Comparison of ENCODE assay signal across 10 cellular contexts in the genomic region with DNA sequence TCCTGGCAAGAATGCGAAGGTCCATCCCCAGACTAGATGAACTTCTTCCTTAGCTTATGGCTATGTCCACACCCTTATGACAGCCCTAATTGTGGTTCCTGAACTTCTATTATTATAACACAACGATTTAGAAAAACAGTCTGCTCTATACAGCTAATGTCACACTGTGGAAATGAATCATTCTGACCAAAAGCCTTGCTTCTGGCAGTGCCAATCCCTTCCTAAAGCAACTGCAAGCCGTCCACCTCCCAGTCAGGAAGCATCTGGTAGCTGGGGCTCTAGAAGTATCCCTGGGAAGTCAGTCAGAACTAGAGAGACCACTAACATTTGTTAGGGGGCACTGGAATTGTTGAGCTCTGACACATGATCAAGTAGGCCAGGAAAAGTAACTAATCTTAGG. TPM values are rescaled to one million over a fixed set of nuclear protein-coding genes. Genes with fewer than 3 reads are reported as not detected.
DNase-seq lines count a peak whose midpoint lies in the region; FAIRE-seq and TF ChIP-seq lines count a peak whose summit lies in the region.
"Had no signal": no experiment of that assay in that cellular context is flagged by ENCODE, and none has a peak within 500 bp of the region (broad histone marks: within the 10 kb centered on the region; RNA-seq: fewer than 3 reads in every experiment).

No MANE protein-coding gene starts in this region.

- H3K4me3 ChIP-seq in stomach: no peak overlapping the region

- intact Hi-C loops in stomach (cut with DNase I; ENCODE audit: low total_unique reads): no loop called here

- no peak for TF ChIP-seq EP300 in stomach (IDR thresholded peaks at IDR 0.05)

- no peaks in the 10 kb centered on the region for H3K36me3 ChIP-seq in stomach

- FAIRE-seq in frontal cortex (lab: Jason Lieb, UNC): no peak

- H3K9me3 Mint-ChIP-seq in activated naive CD4-positive, alpha-beta T cell treated with anti-CD3 and anti-CD28 coated beads, Interleukin-2, amount 50 U/mL, for 24 hours: no peaks in the 10 kb centered on the region

- WGBS in stomach, 5 donors: 64 to 71% (median 70%) methylated on average over 3 of the region's 3 CpGs

- TF ChIP-seq POLR2A in stomach (IDR thresholded peaks at IDR 0.05): no peak

- no peak overlapping the region for H3K4me3 Mint-ChIP-seq in activated naive CD4-positive, alpha-beta T cell treated with anti-CD3 and anti-CD28 coated beads, Interleukin-2, amount 50 U/mL, for 24 hours

- no peaks in the 10 kb centered on the region for H3K27me3 ChIP-seq in stomach

- H3K4me1 ChIP-seq in stomach: peaks cover 6 to 42% (median 16%) of the 10 kb centered on the region in 4 donors
- H3K4me1 ChIP-seq: parathyroid adenoma had no signal

- H3K27me3 Mint-ChIP-seq in activated naive CD4-positive, alpha-beta T cell treated with anti-CD3 and anti-CD28 coated beads, Interleukin-2, amount 50 U/mL, for 24 hours: no peaks in the 10 kb centered on the region

- H3K27ac Mint-ChIP-seq in activated naive CD4-positive, alpha-beta T cell treated with anti-CD3 and anti-CD28 coated beads, Interleukin-2, amount 50 U/mL, for 24 hours: peak overlapping the region; percentile 20

- no peak for DNase-seq in activated naive CD4-positive, alpha-beta T cell treated with Interleukin-2 at 50 U/mL for 16 hours
- peak; percentile 28 for DNase-seq in UCSD-AML1 (lab: John Stamatoyannopoulos, UW; ENCODE audit: unreplicated experiment)
- DNase-seq in foreskin melanocyte: peak; percentile 91
- no peak for DNase-seq in stomach
- no peak for DNase-seq in frontal cortex (ENCODE audit: low spot score in 2 of 2)
- DNase-seq in COLO668 (lab: John Stamatoyannopoulos, UW; ENCODE audit: unreplicated experiment): no peak
- DNase-seq in NCI-H2107 treated with DMSO at 0.1 percent for 48 hours (lab: John Stamatoyannopoulos, UW; ENCODE audit: unreplicated experiment): no peak
- DNase-seq: substantia nigra had no signal

- H3K36me3 Mint-ChIP-seq in activated naive CD4-positive, alpha-beta T cell treated with anti-CD3 and anti-CD28 coated beads, Interleukin-2, amount 50 U/mL, for 24 hours: no peaks in the 10 kb centered on the region

- H3K9me3 ChIP-seq in stomach: no peaks in the 10 kb centered on the region

- peaks cover 71% of the 10 kb centered on the region for H3K4me1 Mint-ChIP-seq in activated naive CD4-positive, alpha-beta T cell treated with anti-CD3 and anti-CD28 coated beads, Interleukin-2, amount 50 U/mL, for 24 hours

- H3K27ac ChIP-seq in stomach: peak overlapping the region in 3 of 5 donors; percentile 0 to 34 (median 2)
- H3K27ac ChIP-seq: parathyroid adenoma had no signal

- TF ChIP-seq CTCF in stomach (IDR thresholded peaks at IDR 0.05): no peak

RNA-seq across cellular contexts. Expression of a gene that starts 45.0 kb away (rescaled TPM):
- total RNA-seq in stomach: 10 to 100 TPM in 4 of 5 donors, 1 to 10 TPM in 1; 1.2 to 26.2 (median 20.6) TPM
- polyA plus RNA-seq in stomach: 10 to 100 TPM in 1 of 3 donors, 1 to 10 TPM in 2; 2.1 to 10.1 (median 6.4) TPM
- 125 TPM for total RNA-seq in frontal cortex

Comparison
In these comparisons a context has a peak if more than half of its experiments do, and no peak if none do; other contexts are left out.
1. DNase-seq: peak in UCSD-AML1 (single experiment) and foreskin melanocyte (single experiment); none in activated naive CD4-positive, alpha-beta T cell treated with Interleukin-2 at 50 U/mL for 16 hours (single experiment), stomach (single experiment), frontal cortex (0 of 2), COLO668 (single experiment) and NCI-H2107 treated with DMSO at 0.1 percent for 48 hours (single experiment).